Comparison of ENCODE assay signal across 21 cellular contexts in genomic region chr12:76680940-76681339, GRCh38.
DNase-seq lines count a peak whose midpoint lies in the region; ATAC-seq and TF ChIP-seq lines count a peak whose summit lies in the region.
"Had no signal": no experiment of that assay in that cellular context is flagged by ENCODE, and none has a peak within 500 bp of the region (broad histone marks: within the 10 kb centered on the region; RNA-seq: fewer than 3 reads in every experiment).

No MANE protein-coding gene starts in this region.

- POLR2A ChIA-PET in PC-3 (lab: Charles Lee; ENCODE audit: unreplicated experiment) = no interaction called here

- no peak for TF ChIP-seq POLR2A in gastrocnemius medialis (IDR thresholded peaks at IDR 0.05)

- no peaks in the 10 kb centered on the region for H3F3A ChIP-seq in PC-3 (ENCODE audit: low read length, unreplicated experiment)

- H3K79me2 ChIP-seq in PC-3 (ENCODE audit: low read length) = no peaks in the 10 kb centered on the region

- H3K27ac ChIP-seq in PC-3 (ENCODE audit: low read length) = no peak overlapping the region
- no peak overlapping the region for H3K27ac ChIP-seq in gastrocnemius medialis
- H3K27ac ChIP-seq: A549, body of pancreas, transverse colon, VCaP had no signal

- no peak overlapping the region for H3K9ac ChIP-seq in PC-3 (ENCODE audit: low read length)

- TF ChIP-seq CTCF in PC-3 (conservative IDR thresholded peaks at IDR 0.05; ENCODE audit: low read depth, low read length) (no peak), gastrocnemius medialis (IDR thresholded peaks at IDR 0.05 in 4 of 5, conservative IDR thresholded peaks at IDR 0.05 in 1 of 5) (no peak)

- DNase-seq in AG08396 (ENCODE audit: low spot score) (peak; percentile 70), PC-3 (no peak), fibroblast of gingiva (ENCODE audit: low read depth) (peak; percentile 54), myocyte (ENCODE audit: low read depth) (peak; percentile 34), germinal center (ENCODE audit: low spot score) (no peak), gastrocnemius medialis (no peak)
- DNase-seq in stimulated activated CD4-positive, alpha-beta T cell treated with anti-CD3 and anti-CD28 coated beads, Interleukin-4, amount 100 ng/mL, for 24 hours = no peak
- DNase-seq: activated naive CD4-positive, alpha-beta T cell treated with anti-CD3 and anti-CD28 coated beads for 36 hours; body of pancreas; CD4-positive, alpha-beta memory T cell; DMS79; erythroblast; NCI-H2029 treated with DMSO at 0.1 percent for 48 hours; NCI-H524; nephron progenitor cell; stimulated activated CD4-positive, alpha-beta T cell treated with anti-CD3 and anti-CD28 coated beads, Interleukin-15, amount 100 ng/mL, for 24 hours; stimulated activated naive CD4-positive, alpha-beta T cell treated with Interleukin-2 at 50 U/mL for 16 hours; transverse colon had no signal

- no peaks in the 10 kb centered on the region for H3K36me3 ChIP-seq in PC-3 (ENCODE audit: low read depth, low read length)
- no peaks in the 10 kb centered on the region for H3K36me3 ChIP-seq in gastrocnemius medialis
- H3K36me3 ChIP-seq: transverse colon had no signal

- no peaks in the 10 kb centered on the region for H4K20me1 ChIP-seq in PC-3 (ENCODE audit: low read length)

- intact Hi-C loops in PC-3 (cut with micrococcal nuclease) (no loop called here), gastrocnemius medialis (cut with DNase I; ENCODE audit: low total_unique reads) (no loop called here)

- BruUV-seq in PC-3 (replicated peaks; lab: Mats Ljungman, UMichigan) = no TSS peak

- no peak overlapping the region for H3K4me3 ChIP-seq in PC-3 (ENCODE audit: low read length)
- H3K4me3 ChIP-seq in gastrocnemius medialis = no peak overlapping the region
- H3K4me3 ChIP-seq: A549, body of pancreas, transverse colon had no signal

- in situ Hi-C loops in gastrocnemius medialis (cut with MboI; ENCODE audit: low sequenced_read_pairs in 4 of 4) = no loop called here

- no peaks in the 10 kb centered on the region for H3K9me2 ChIP-seq in PC-3 (replicated peaks; ENCODE audit: low read length)

- peak; percentile 46 for ATAC-seq in PC-3
- no peak for ATAC-seq in gastrocnemius medialis
- ATAC-seq in HG03159 (IDR thresholded peaks at IDR 0.05; ENCODE audit: unreplicated experiment) = no peak
- ATAC-seq: A549, body of pancreas had no signal

- H3K9me3 ChIP-seq in PC-3 (ENCODE audit: low read length) = no peaks in the 10 kb centered on the region
- no peaks in the 10 kb centered on the region for H3K9me3 ChIP-seq in gastrocnemius medialis
- H3K9me3 ChIP-seq: A549, body of pancreas, transverse colon had no signal

- H3K4me1 ChIP-seq in PC-3 (ENCODE audit: insufficient read depth, low read length) = peaks cover 6% of the 10 kb centered on the region; the same call in 1 of the 2 replicates
- no peaks in the 10 kb centered on the region for H3K4me1 ChIP-seq in gastrocnemius medialis

- H3K27me3 ChIP-seq in PC-3 (ENCODE audit: low read length) = no peaks in the 10 kb centered on the region
- no peaks in the 10 kb centered on the region for H3K27me3 ChIP-seq in gastrocnemius medialis
- H3K27me3 ChIP-seq: body of pancreas, transverse colon had no signal

- no peak overlapping the region for H2AFZ ChIP-seq in PC-3 (ENCODE audit: low read length)

- H3K4me2 ChIP-seq in PC-3 (ENCODE audit: low read length) = no peak overlapping the region
- H3K4me2 ChIP-seq: A549 had no signal

- CTCF ChIA-PET in PC-3 (lab: Charles Lee) = no interaction called here

Comparison
In these comparisons a context has a peak if more than half of its experiments do, and no peak if none do; other contexts are left out.
1. DNase-seq: peak in AG08396 (single experiment), fibroblast of gingiva (single experiment) and myocyte (single experiment); none in PC-3 (single experiment), germinal center (single experiment), gastrocnemius medialis (0 of 2) and stimulated activated CD4-positive, alpha-beta T cell treated with anti-CD3 and anti-CD28 coated beads, Interleukin-4, amount 100 ng/mL, for 24 hours (single experiment).